In the genomic region with DNA sequence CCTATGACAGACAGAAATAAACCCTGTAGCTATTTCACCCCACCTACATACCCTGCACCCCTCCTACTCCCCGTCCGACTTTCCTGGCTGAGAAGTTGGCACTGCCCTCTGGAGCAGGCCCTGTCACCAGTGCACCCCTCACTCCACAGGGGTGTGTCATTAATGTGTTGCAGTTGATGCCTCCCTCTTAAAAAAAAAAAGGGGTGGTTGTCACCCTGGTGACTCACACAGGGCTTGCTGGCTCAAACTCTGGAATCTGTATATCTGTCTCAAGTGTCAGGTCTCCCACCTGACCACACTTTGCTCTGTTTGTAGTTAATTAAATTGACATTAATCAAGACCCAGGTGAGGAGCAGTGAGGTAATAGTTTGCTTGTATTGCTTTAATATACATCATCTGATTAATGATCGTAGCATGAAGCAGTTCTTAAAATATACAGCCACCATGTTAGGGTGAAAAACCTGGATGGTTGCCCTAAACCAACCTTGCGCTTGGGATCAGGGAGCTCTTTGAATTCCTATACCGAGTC, we compare ENCODE assay signal across 8 cellular contexts. TPM values are rescaled to one million over a fixed set of nuclear protein-coding genes. Genes with fewer than 3 reads are reported as not detected.
DNase-seq lines count a peak whose midpoint lies in the region; TF ChIP-seq lines count a peak whose summit lies in the region.

No MANE protein-coding gene starts in this region.

- TF ChIP-seq CTCF in fibroblast of mammary gland (conservative IDR thresholded peaks at IDR 0.05; ENCODE audit: control insufficient read depth, insufficient read depth, low read depth, low read length) (no peak), testis (IDR thresholded peaks at IDR 0.05) (no peak)

- no peaks in the 10 kb centered on the region for H3K36me3 ChIP-seq in testis (ENCODE audit: low read depth, missing control alignments)

- no peak for TF ChIP-seq POLR2A in testis (IDR thresholded peaks at IDR 0.05)

- peaks cover 45% of the 10 kb centered on the region for H3K4me1 ChIP-seq in testis

- no peak overlapping the region for H3K4me3 ChIP-seq in fibroblast of mammary gland (ENCODE audit: control insufficient read depth, low read depth, low read length)
- no peak overlapping the region for H3K4me3 ChIP-seq in testis

- H3K9me3 ChIP-seq in testis = no peaks in the 10 kb centered on the region

- no peaks in the 10 kb centered on the region for H3K27me3 ChIP-seq in testis

- H3K27ac ChIP-seq in testis = peak overlapping the region; percentile 2 to 93

- peak; percentile 21 for DNase-seq in activated naive CD4-positive, alpha-beta T cell treated with Interleukin-2 at 50 U/mL for 16 hours
- no peak for DNase-seq in activated naive CD4-positive, alpha-beta T cell (lab: John Stamatoyannopoulos, UW)
- DNase-seq in RPMI7951 (ENCODE audit: low read depth) (peak; percentile 64), fibroblast of mammary gland (ENCODE audit: low read depth) (peak; percentile 57), testis (no peak), NCI-H1694 treated with DMSO at 0.1 percent for 48 hours (lab: John Stamatoyannopoulos, UW) (no peak), SK-N-DZ (ENCODE audit: low spot score) (no peak), activated gamma-delta T cell (lab: John Stamatoyannopoulos, UW) (no peak)

- intact Hi-C loops in testis (cut with DNase I; ENCODE audit: low total_unique reads) = no loop called here

- WGBS in testis, 2 donors = 69 to 71% methylated on average over 5 of the region's 5 CpGs

RNA-seq across cellular contexts. Expression of gene GATAD2A, which starts 2.0 kb away (rescaled TPM):
- total RNA-seq in RPMI7951 (2014; rRNA removed; shearing (Covaris generic)) = 21.9 and 23.9 TPM in 2 replicates
- 100 to 1,000 TPM; 163 to 197 TPM for total RNA-seq in testis
- polyA plus RNA-seq in testis (ENCODE audit: insufficient read depth, low read depth, low replicate concordance) = 109 TPM
- 33.1 and 45.6 TPM in 2 replicates for polyA plus RNA-seq in SK-N-DZ (2014; cell fraction: cytosol; rRNA removed)
- polyA plus RNA-seq in SK-N-DZ (2014; cell fraction: nucleus; rRNA removed) = 20.2 and 20.6 TPM in 2 replicates

Comparison
In these comparisons a context has a peak if more than half of its experiments do, and no peak if none do; other contexts are left out.
1. DNase-seq: peak in activated naive CD4-positive, alpha-beta T cell treated with Interleukin-2 at 50 U/mL for 16 hours (single experiment), RPMI7951 (single experiment) and fibroblast of mammary gland (single experiment); none in activated naive CD4-positive, alpha-beta T cell (0 of 4), testis (single experiment), NCI-H1694 treated with DMSO at 0.1 percent for 48 hours (single experiment), SK-N-DZ (single experiment) and activated gamma-delta T cell (single experiment).